ENCODE assay signal across 19 cellular contexts in genomic region chr5:173659423-173659822, GRCh38.
"Had no signal": no experiment of that assay in that cellular context is flagged by ENCODE, and none has a peak within 500 bp of the region (broad histone marks: within the 10 kb centered on the region; RNA-seq: fewer than 3 reads in every experiment).

No MANE protein-coding gene starts in this region.

- H3K4me3 Mint-ChIP-seq: immature natural killer cell, naive B cell, nephron had no signal

- H3K36me3 Mint-ChIP-seq: immature natural killer cell had no signal

- H3K9me3 ChIP-seq: psoas muscle had no signal

- H3K36me3 ChIP-seq: gastroesophageal sphincter, spleen had no signal

- DNase-seq: effector memory CD4-positive, alpha-beta T cell; immature natural killer cell; kidney; left cardiac atrium; left ventricle myocardium superior; mesendoderm; naive B cell; psoas muscle; retina; spleen; stimulated activated CD4-positive, alpha-beta T cell treated with anti-CD3 and anti-CD28 coated beads, Interleukin-15, amount 100 ng/mL, for 24 hours; stimulated activated CD4-positive, alpha-beta T cell treated with anti-CD3 and anti-CD28 coated beads, Interleukin-1b, Interleukin-23, amount 100 ng/mL, for 48 hours; stimulated activated naive CD4-positive, alpha-beta T cell; trophoblast cell had no signal

- H3K27ac Mint-ChIP-seq: immature natural killer cell, nephron had no signal

- ATAC-seq: esophagus mucosa, gastroesophageal sphincter, left cardiac atrium, left ventricle myocardium superior, psoas muscle, sciatic nerve had no signal

- H3K27ac ChIP-seq: gastroesophageal sphincter, psoas muscle, spleen had no signal

- H3K4me1 Mint-ChIP-seq: immature natural killer cell had no signal

- H3K4me3 ChIP-seq: gastroesophageal sphincter, psoas muscle, spleen had no signal

- FAIRE-seq: endometrium, kidney had no signal

- H3K27me3 ChIP-seq: spleen had no signal

- H3K4me1 ChIP-seq: gastroesophageal sphincter had no signal
